ENCODE assay signal across 27 cellular contexts in genomic region chr5:102590467-102590866, GRCh38.
"Had no signal": no experiment of that assay in that cellular context is flagged by ENCODE, and none has a peak within 500 bp of the region (broad histone marks: within the 10 kb centered on the region; RNA-seq: fewer than 3 reads in every experiment).

No MANE protein-coding gene starts in this region.

- H3K27ac ChIP-seq: neutrophil, parathyroid adenoma, psoas muscle, right lobe of liver, sigmoid colon, testis, tibial artery, transverse colon, upper lobe of right lung, uterus had no signal

- H3K27me3 ChIP-seq: neutrophil, right lobe of liver, sigmoid colon, suprapubic skin, testis, tibial artery, transverse colon, upper lobe of right lung, uterus had no signal

- H3K4me1 ChIP-seq: parathyroid adenoma, psoas muscle, right lobe of liver, sigmoid colon, suprapubic skin, testis, tibial artery, transverse colon, upper lobe of right lung, uterus had no signal

- ATAC-seq: naive thymus-derived CD8-positive, alpha-beta T cell; natural killer cell treated with Interleukin-12 subunit alpha and Interleukin-12 subunit beta and Interleukin-15 and Interleukin-18, amount 100 ng/mL, for 72 hours; psoas muscle; right cardiac atrium; right lobe of liver; stimulated activated effector memory CD8-positive, alpha-beta T cell treated with anti-CD3 and anti-CD28 coated beads, Interleukin-12 subunit alpha, Interleukin-12 subunit beta, amount 100 ng/mL, for 72 hours; stimulated activated naive B cell treated with anti-CD40 and anti-IgM and Interleukin-4, amounts not matched to agents 10 μg/mL and 1 μg/mL and 100 μg/mL, for 72 hours; stimulated activated naive CD8-positive, alpha-beta T cell treated with anti-CD3 and anti-CD28 coated beads, Interleukin-15, amount 100 ng/mL, for 72 hours; upper lobe of right lung had no signal

- H2AFZ ChIP-seq: parathyroid adenoma had no signal

- H3K9me3 ChIP-seq: neutrophil, psoas muscle, right lobe of liver, sigmoid colon, suprapubic skin, testis, tibial artery, transverse colon, upper lobe of right lung, uterus had no signal

- H3K4me3 ChIP-seq: psoas muscle, right lobe of liver, sigmoid colon, suprapubic skin, testis, tibial artery, transverse colon, upper lobe of right lung, uterus had no signal

- H3K79me2 ChIP-seq: parathyroid adenoma had no signal

- H3K36me3 ChIP-seq: neutrophil, right lobe of liver, sigmoid colon, suprapubic skin, tibial artery, transverse colon, upper lobe of right lung, uterus had no signal

- DNase-seq: naive thymus-derived CD8-positive, alpha-beta T cell; nephron progenitor cell; nucleus accumbens; posterior cingulate gyrus; psoas muscle; right cardiac atrium; right lobe of liver; sigmoid colon; small intestine; stimulated activated CD4-positive, alpha-beta T cell treated with anti-CD3 and anti-CD28 coated beads, Interleukin-15, amount 100 ng/mL, for 24 hours; stimulated activated CD4-positive, alpha-beta T cell treated with anti-CD3 and anti-CD28 coated beads, Interleukin-2, amount 100 ng/mL, for 24 hours; stimulated activated CD4-positive, alpha-beta T cell treated with anti-CD3 and anti-CD28 coated beads, Interleukin-2, amount 100 ng/mL, for 48 hours; stimulated activated CD4-positive, alpha-beta T cell treated with anti-CD3 and anti-CD28 coated beads, Interleukin-4, amount 100 ng/mL, for 24 hours; stimulated activated naive B cell treated with anti-CD40 and anti-IgM and Interleukin-4, amounts not matched to agents 10 μg/mL and 1 μg/mL and 100 μg/mL, for 72 hours; stimulated activated naive CD4-positive, alpha-beta T cell treated with Interleukin-2 at 50 U/mL for 16 hours; stimulated activated naive CD8-positive, alpha-beta T cell treated with anti-CD3 and anti-CD28 coated beads, Interleukin-15, amount 100 ng/mL, for 72 hours; substantia nigra; testis; tibial artery; transverse colon; upper lobe of right lung; uterus had no signal

- H3K9ac ChIP-seq: parathyroid adenoma had no signal
